ENCODE assay signal across 19 cellular contexts in genomic region chr6:9522101-9522500, GRCh38.
"Had no signal": no experiment of that assay in that cellular context is flagged by ENCODE, and none has a peak within 500 bp of the region (broad histone marks: within the 10 kb centered on the region; RNA-seq: fewer than 3 reads in every experiment).

No MANE protein-coding gene starts in this region.

- ATAC-seq: esophagus mucosa; heart right ventricle; lower lobe of right lung; naive thymus-derived CD8-positive, alpha-beta T cell; right cardiac atrium; stimulated activated effector memory CD8-positive, alpha-beta T cell treated with anti-CD3 and anti-CD28 coated beads, Interleukin-12 subunit alpha, Interleukin-12 subunit beta, amount 100 ng/mL, for 72 hours; stimulated activated naive CD8-positive, alpha-beta T cell treated with anti-CD3 and anti-CD28 coated beads, Interleukin-15, Interleukin-2, amounts not matched to agents 100 U/mL and 50 U/mL, for 24 hours; upper lobe of right lung had no signal

- H3K27me3 ChIP-seq: heart right ventricle, neutrophil, suprapubic skin, thyroid gland, upper lobe of right lung, vagina had no signal

- H3K27ac Mint-ChIP-seq: naive thymus-derived CD8-positive, alpha-beta T cell; stimulated activated effector memory CD8-positive, alpha-beta T cell treated with anti-CD3 and anti-CD28 coated beads, Interleukin-12 subunit alpha, Interleukin-12 subunit beta, amount 100 ng/mL, for 72 hours had no signal

- H3K4me1 ChIP-seq: heart right ventricle, left ventricle myocardium inferior, lower lobe of right lung, suprapubic skin, thyroid gland, upper lobe of right lung, vagina had no signal

- H3K36me3 ChIP-seq: heart right ventricle, left ventricle myocardium inferior, lower lobe of right lung, neutrophil, suprapubic skin, thyroid gland, upper lobe of right lung, vagina had no signal

- H3K4me3 ChIP-seq: heart right ventricle, left ventricle myocardium inferior, lower lobe of right lung, suprapubic skin, thyroid gland, upper lobe of right lung, vagina had no signal

- H3K9me3 ChIP-seq: heart right ventricle, left ventricle myocardium inferior, lower lobe of right lung, neutrophil, suprapubic skin, thyroid gland, upper lobe of right lung, vagina had no signal

- H3K4me1 Mint-ChIP-seq: naive thymus-derived CD8-positive, alpha-beta T cell; stimulated activated effector memory CD8-positive, alpha-beta T cell treated with anti-CD3 and anti-CD28 coated beads, Interleukin-12 subunit alpha, Interleukin-12 subunit beta, amount 100 ng/mL, for 72 hours had no signal

- H3K4me3 Mint-ChIP-seq: naive thymus-derived CD8-positive, alpha-beta T cell; stimulated activated effector memory CD8-positive, alpha-beta T cell treated with anti-CD3 and anti-CD28 coated beads, Interleukin-12 subunit alpha, Interleukin-12 subunit beta, amount 100 ng/mL, for 72 hours had no signal

- H3K36me3 Mint-ChIP-seq: naive thymus-derived CD8-positive, alpha-beta T cell; stimulated activated effector memory CD8-positive, alpha-beta T cell treated with anti-CD3 and anti-CD28 coated beads, Interleukin-12 subunit alpha, Interleukin-12 subunit beta, amount 100 ng/mL, for 72 hours had no signal

- DNase-seq: effector memory CD4-positive, alpha-beta T cell; heart right ventricle; islet precursor cell; left ventricle myocardium inferior; lower lobe of right lung; mesendoderm; naive thymus-derived CD8-positive, alpha-beta T cell; right cardiac atrium; small intestine; stimulated activated CD4-positive, alpha-beta T cell treated with anti-CD3 and anti-CD28 coated beads, Interleukin-2, amount 100 ng/mL, for 48 hours; stimulated activated CD8-positive, alpha-beta memory T cell treated with anti-CD3 and anti-CD28 coated beads, Interleukin-4, amount 100 ng/mL, for 48 hours; stimulated activated naive CD8-positive, alpha-beta T cell treated with anti-CD3 and anti-CD28 coated beads, Interleukin-15, Interleukin-2, amounts not matched to agents 100 U/mL and 50 U/mL, for 24 hours; thyroid gland; upper lobe of right lung had no signal

- H3K27ac ChIP-seq: heart right ventricle, left ventricle myocardium inferior, lower lobe of right lung, neutrophil, suprapubic skin, thyroid gland, upper lobe of right lung, vagina had no signal
